Comparison of ENCODE assay signal across 21 cellular contexts in the genomic region with DNA sequence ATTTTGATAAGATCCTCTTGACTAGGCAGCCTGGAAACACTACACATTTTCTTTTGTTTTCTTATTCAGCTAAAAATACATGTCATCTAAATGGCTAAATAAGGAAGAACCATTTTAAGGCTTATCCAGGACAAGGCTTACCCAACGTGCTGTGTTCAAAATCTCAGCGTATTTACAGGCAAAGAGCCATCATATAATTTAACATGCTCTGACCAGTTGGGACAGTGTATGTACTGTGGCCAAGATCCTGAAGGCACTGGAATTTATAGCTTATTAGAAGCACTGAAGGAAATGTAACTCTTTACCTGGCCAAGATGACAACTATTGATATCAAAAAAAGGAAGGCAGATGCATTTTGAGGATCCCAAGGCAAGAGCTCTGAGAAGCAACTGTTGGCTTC.
"Had no signal": no experiment of that assay in that cellular context is flagged by ENCODE, and none has a peak within 500 bp of the region (broad histone marks: within the 10 kb centered on the region; RNA-seq: fewer than 3 reads in every experiment).

No MANE protein-coding gene starts in this region.

- DNase-seq: esophagus squamous epithelium; foreskin fibroblast; glutamatergic neuron; left ventricle myocardium inferior; mesenchymal stem cell; midbrain; nucleus accumbens; pancreas; sigmoid colon; stimulated activated CD4-positive, alpha-beta T cell treated with anti-CD3 and anti-CD28 coated beads, Interleukin-2, amount 100 ng/mL, for 24 hours; stimulated activated CD4-positive, alpha-beta T cell treated with anti-CD3 and anti-CD28 coated beads, Interleukin-4, amount 100 ng/mL, for 4 hours; stimulated activated naive B cell treated with anti-CD40 and anti-IgM and Interleukin-4, amounts not matched to agents 10 μg/mL and 1 μg/mL and 100 μg/mL, for 72 hours; stimulated activated naive CD8-positive, alpha-beta T cell treated with anti-CD3 and anti-CD28 coated beads, Interleukin-15, amount 100 ng/mL, for 72 hours; trophoblast cell had no signal

- H3K9me3 Mint-ChIP-seq: central memory CD8-positive, alpha-beta T cell; dendritic cell treated with granulocyte-macrophage colony-stimulating factor and Interleukin-4, amounts not matched to agents 40 ng/mL and 50 ng/mL, for 4 days; natural killer cell treated with Interleukin-12 subunit alpha and Interleukin-12 subunit beta and Interleukin-15 and Interleukin-18, amount 100 ng/mL, for 72 hours; neural progenitor cell; stimulated activated naive B cell treated with anti-CD40 and anti-IgM and Interleukin-4, amounts not matched to agents 10 μg/mL and 1 μg/mL and 100 μg/mL, for 72 hours; stimulated activated naive CD8-positive, alpha-beta T cell treated with anti-CD3 and anti-CD28 coated beads, Interleukin-15, amount 100 ng/mL, for 72 hours had no signal

- H3K4me3 Mint-ChIP-seq: central memory CD8-positive, alpha-beta T cell; dendritic cell treated with granulocyte-macrophage colony-stimulating factor and Interleukin-4, amounts not matched to agents 40 ng/mL and 50 ng/mL, for 4 days; natural killer cell treated with Interleukin-12 subunit alpha and Interleukin-12 subunit beta and Interleukin-15 and Interleukin-18, amount 100 ng/mL, for 72 hours; neural progenitor cell; stimulated activated naive B cell treated with anti-CD40 and anti-IgM and Interleukin-4, amounts not matched to agents 10 μg/mL and 1 μg/mL and 100 μg/mL, for 72 hours; stimulated activated naive CD8-positive, alpha-beta T cell treated with anti-CD3 and anti-CD28 coated beads, Interleukin-15, amount 100 ng/mL, for 72 hours had no signal

- H3K36me3 Mint-ChIP-seq: natural killer cell treated with Interleukin-12 subunit alpha and Interleukin-12 subunit beta and Interleukin-15 and Interleukin-18, amount 100 ng/mL, for 72 hours; neural progenitor cell had no signal

- ATAC-seq: gastroesophageal sphincter; natural killer cell treated with Interleukin-12 subunit alpha and Interleukin-12 subunit beta and Interleukin-15 and Interleukin-18, amount 100 ng/mL, for 72 hours; pancreas; stimulated activated naive B cell treated with anti-CD40 and anti-IgM and Interleukin-4, amounts not matched to agents 10 μg/mL and 1 μg/mL and 100 μg/mL, for 72 hours; stimulated activated naive CD8-positive, alpha-beta T cell treated with anti-CD3 and anti-CD28 coated beads, Interleukin-15, amount 100 ng/mL, for 72 hours had no signal

- H3K27me3 Mint-ChIP-seq: stimulated activated naive CD8-positive, alpha-beta T cell treated with anti-CD3 and anti-CD28 coated beads, Interleukin-15, amount 100 ng/mL, for 72 hours had no signal

- H3K27ac ChIP-seq: left ventricle myocardium inferior, neural progenitor cell, pancreas, sigmoid colon, skin epidermis had no signal

- H3K27ac Mint-ChIP-seq: dendritic cell treated with granulocyte-macrophage colony-stimulating factor and Interleukin-4, amounts not matched to agents 40 ng/mL and 50 ng/mL, for 4 days; natural killer cell treated with Interleukin-12 subunit alpha and Interleukin-12 subunit beta and Interleukin-15 and Interleukin-18, amount 100 ng/mL, for 72 hours; neural progenitor cell; stimulated activated naive B cell treated with anti-CD40 and anti-IgM and Interleukin-4, amounts not matched to agents 10 μg/mL and 1 μg/mL and 100 μg/mL, for 72 hours; stimulated activated naive CD8-positive, alpha-beta T cell treated with anti-CD3 and anti-CD28 coated beads, Interleukin-15, amount 100 ng/mL, for 72 hours had no signal

- H3K4me1 ChIP-seq: pancreas had no signal

- H3K36me3 ChIP-seq: esophagus squamous epithelium, gastroesophageal sphincter, left ventricle myocardium inferior, neural progenitor cell, pancreas, sigmoid colon had no signal

- H3K9me3 ChIP-seq: esophagus squamous epithelium, gastroesophageal sphincter, left ventricle myocardium inferior, pancreas, sigmoid colon had no signal

- H3K27me3 ChIP-seq: esophagus squamous epithelium, neural progenitor cell, pancreas, sigmoid colon had no signal

- H3K4me3 ChIP-seq: esophagus squamous epithelium, gastroesophageal sphincter, left ventricle myocardium inferior, lung, neural progenitor cell, pancreas, sigmoid colon, skin epidermis had no signal

- H3K4me1 Mint-ChIP-seq: central memory CD8-positive, alpha-beta T cell; stimulated activated naive CD8-positive, alpha-beta T cell treated with anti-CD3 and anti-CD28 coated beads, Interleukin-15, amount 100 ng/mL, for 72 hours had no signal
